1 cellular context compared by ENCODE assay signal in genomic region chr14:105398044-105398725, GRCh38.
TF ChIP-seq lines count a peak whose summit lies in the region.

Gene TEX22 (plus strand): TSS chr14:105398538. CDS start chr14:105399341, 803 bp downstream.

TF ChIP-seq in K562, 482 proteins besides CTCF, POLR2A, EP300 and RAD21 (continued from another document):
- TF ChIP-seq ZNF280A (IDR thresholded peaks at IDR 0.05; ENCODE audit: low read depth, partially characterized antibody): no peak
- peak; percentile 71 for TF ChIP-seq MYC (IDR thresholded peaks at IDR 0.05; ENCODE audit: low read depth, low read length)
- TF ChIP-seq MYC (CRISPR knock-in tag; IDR thresholded peaks at IDR 0.05; ENCODE audit: borderline replicate concordance, low read depth): no peak
- TF ChIP-seq SUPT5H (IDR thresholded peaks at IDR 0.05): peak; percentile 54
- no peak for TF ChIP-seq HMGN3 (IDR thresholded peaks at IDR 0.05; ENCODE audit: borderline replicate concordance, extremely low read depth, insufficient read length, low read depth, low read length)
- TF ChIP-seq SNIP1 (IDR thresholded peaks at IDR 0.05; ENCODE audit: low read depth): no peak
